9 cellular contexts compared by ENCODE assay signal in genomic region chr1:43933386-43934278, GRCh38. TPM values are rescaled to one million over a fixed set of nuclear protein-coding genes. Genes with fewer than 3 reads are reported as not detected.
A peak's percentile ranks its signal among the peaks of the same experiment; 100 is the strongest.
DNase-seq lines count a peak whose midpoint lies in the region; ATAC-seq, FAIRE-seq and TF ChIP-seq lines count a peak whose summit lies in the region.
"Had no signal": no experiment of that assay in that cellular context is flagged by ENCODE, and none has a peak within 500 bp of the region (broad histone marks: within the 10 kb centered on the region; RNA-seq: fewer than 3 reads in every experiment).

A gene with protein sequence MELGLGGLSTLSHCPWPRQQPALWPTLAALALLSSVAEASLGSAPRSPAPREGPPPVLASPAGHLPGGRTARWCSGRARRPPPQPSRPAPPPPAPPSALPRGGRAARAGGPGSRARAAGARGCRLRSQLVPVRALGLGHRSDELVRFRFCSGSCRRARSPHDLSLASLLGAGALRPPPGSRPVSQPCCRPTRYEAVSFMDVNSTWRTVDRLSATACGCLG (plus strand): TSS chr1:43933801. CDS start chr1:43935657, 1,856 bp downstream.

- 44% methylated on average over 48 of the region's 48 CpGs for WGBS in GM12878 (ENCODE audit: insufficient coverage, insufficient replicate concordance, low lambda C conversion rate, missing lambda C conversion rate)
- WGBS in tibial nerve, 2 donors: 9 to 10% methylated on average over 32 to 40 of the region's 48 CpGs

- CTCF ChIA-PET in GM12878 (lab: Yijun Ruan, JAX): interaction anchor here (0.7 to 19.3 kb wide), 62 partner anchors 10 to 881 kb away, joined by 3 to 1117 read pairs (median 7); partner anchors contain the start of genes IPO13, KDM4A and ST3GAL3

- ATAC-seq in GM12878 (no peak), left colon (peak; percentile 41), HG03175 (IDR thresholded peaks at IDR 0.05; ENCODE audit: unreplicated experiment) (no peak), GM18868 (IDR thresholded peaks at IDR 0.05; ENCODE audit: unreplicated experiment) (no peak)

- TF ChIP-seq POLR2A in GM12878 (IDR thresholded peaks at IDR 0.05; ENCODE audit: low read depth, low read length) (no peak), tibial nerve (IDR thresholded peaks at IDR 0.05) (no peak)

- H3K36me3 ChIP-seq in GM12878 (ENCODE audit: control insufficient read depth in 2 of 2, insufficient read depth in 2 of 2, low read length in 1 of 2): no peaks in the 10 kb centered on the region
- H3K36me3 ChIP-seq in tibial nerve: peaks cover 0 to 22% (median 0%) of the 10 kb centered on the region in 3 donors

- peak within 1 kb of the TSS; percentile 67 for H3K4me2 ChIP-seq in GM12878 (ENCODE audit: control insufficient read depth, insufficient read depth)

- no peaks in the 10 kb centered on the region for H3K79me2 ChIP-seq in GM12878 (ENCODE audit: control insufficient read depth, insufficient read depth, low read length)

- TF ChIP-seq EP300 in GM12878 (IDR thresholded peaks at IDR 0.05; ENCODE audit: borderline replicate concordance in 1 of 2, control insufficient read depth in 1 of 2, low read depth in 2 of 2, low read length in 2 of 2) (no peak), tibial nerve (IDR thresholded peaks at IDR 0.05) (no peak)

- no peak for FAIRE-seq in GM12878 (lab: Jason Lieb, UNC)

- H3K4me3 ChIP-seq in AG09309 (ENCODE audit: control insufficient read depth, low read depth, low read length) (peak within 1 kb of the TSS; percentile 43), GM12878 (peak within 1 kb of the TSS; percentile 60), tibial nerve (peak within 1 kb of the TSS; percentile 22 to 45 (median 39))

- H3K27me3 ChIP-seq in GM12878 (replicated peaks in 1 of 2; ENCODE audit: control insufficient read depth in 2 of 2, insufficient read depth in 2 of 2, low read length in 1 of 2): no peaks in the 10 kb centered on the region
- peaks cover 0 to 25% of the 10 kb centered on the region in 2 donors for H3K27me3 ChIP-seq in tibial nerve

- TF ChIP-seq RAD21 in GM12878 (IDR thresholded peaks at IDR 0.05; ENCODE audit: insufficient read depth, low read depth, low read length): no peak

- DNase-seq in AG09309 (ENCODE audit: low read depth): no peak
- peak; percentile 66 for DNase-seq in M059J (ENCODE audit: low read depth)
- no peak for DNase-seq in GM12878 (ENCODE audit: low read depth, low spot score)
- DNase-seq in left colon: peak in 1 of 2 donors; percentile 56
- DNase-seq in tibial nerve (ENCODE audit: low spot score in 2 of 2): no peak
- no peak for DNase-seq in superior temporal gyrus (ENCODE audit: extremely low spot score)

- peaks cover 11% of the 10 kb centered on the region for H3K4me1 ChIP-seq in GM12878 (ENCODE audit: control insufficient read depth, insufficient read depth, low read length)
- H3K4me1 ChIP-seq in tibial nerve: peaks cover 0 to 36% (median 21%) of the 10 kb centered on the region in 4 donors

- BruUV-seq in GM12878 (replicated peaks; lab: Mats Ljungman, UMichigan): no TSS peak

- H3K27ac ChIP-seq in GM12878 (ENCODE audit: control insufficient read depth, insufficient read depth) (no peak within 1 kb of the TSS), tibial nerve (peak within 1 kb of the TSS in 1 of 4 donors; percentile 37)

- H3K9ac ChIP-seq in GM12878 (ENCODE audit: control insufficient read depth, insufficient read depth, low read length): peak within 1 kb of the TSS; percentile 17; the same call in 1 of the 2 replicates

- intact Hi-C loops in GM12878 (cut with micrococcal nuclease; ENCODE audit: unreplicated experiment): loop anchor here (1.0 to 5.0 kb wide), 3 partner anchors 96 to 405 kb away; no protein-coding TSS in a partner anchor
- intact Hi-C loops in left colon (cut with DNase I, micrococcal nuclease): loop anchor here (5.0 to 10.0 kb wide), 2 partner anchors 169 to 171 kb away; no protein-coding TSS in a partner anchor

- SMC1A ChIA-PET in GM12878 (lab: Charles Lee; ENCODE audit: uncharacterized antibody, unreplicated experiment): interaction anchor here (1.0 to 8.7 kb wide), 24 partner anchors 8 to 404 kb away, joined by 3 to 481 read pairs (median 5); partner anchors contain the start of gene IPO13

- H2AFZ ChIP-seq in GM12878 (ENCODE audit: control insufficient read depth, low read depth, low read length): peak within 1 kb of the TSS; percentile 58

- in situ Hi-C loops in GM12878 (cut with MboI): loop anchor here (5.0 kb wide), 1 partner anchor 171 kb away; no protein-coding TSS in a partner anchor

- H4K20me1 ChIP-seq in GM12878 (ENCODE audit: control insufficient read depth, insufficient read depth): no peaks in the 10 kb centered on the region

- RAD21 ChIA-PET in GM12878 (lab: Charles Lee; ENCODE audit: unreplicated experiment): interaction anchor here (0.5 to 13.3 kb wide), 26 partner anchors 10 to 707 kb away, joined by 3 to 587 read pairs (median 6); partner anchors contain the start of genes IPO13, KDM4A and PTPRF

- POLR2A ChIA-PET in GM12878 (lab: Charles Lee): interaction anchor here (1.0 to 1.9 kb wide), 3 partner anchors 12 to 170 kb away, joined by 4 to 24 read pairs (median 10); no protein-coding TSS in a partner anchor

- TF ChIP-seq CTCF in AG09309 (IDR thresholded peaks at IDR 0.05; ENCODE audit: control insufficient read depth, insufficient read depth, low read depth, low read length, missing control alignments): no peak
- TF ChIP-seq CTCF in GM12878 (IDR thresholded peaks at IDR 0.05 in 2 of 3, conservative IDR thresholded peaks at IDR 0.05 in 1 of 3; ENCODE audit: control insufficient read depth in 2 of 3, extremely low read depth in 1 of 3, insufficient read depth in 1 of 3, low read depth in 3 of 3, low read length in 3 of 3): no peak
- TF ChIP-seq CTCF in tibial nerve (IDR thresholded peaks at IDR 0.05): no peak

- no peaks in the 10 kb centered on the region for H3K9me3 ChIP-seq in GM12878 (replicated peaks; ENCODE audit: control insufficient read depth, insufficient read depth, low read length)
- H3K9me3 ChIP-seq in tibial nerve: no peaks in the 10 kb centered on the region

TF ChIP-seq in GM12878, 131 proteins besides CTCF, POLR2A, EP300 and RAD21 (continues in another document):
- TF ChIP-seq SIN3A (IDR thresholded peaks at IDR 0.05; ENCODE audit: low read depth, low read length): no peak
- no peak for TF ChIP-seq RUNX3 (IDR thresholded peaks at IDR 0.05; ENCODE audit: low read length)
- no peak for TF ChIP-seq NFYA (IDR thresholded peaks at IDR 0.05; ENCODE audit: borderline replicate concordance, low read depth, low read length)
- no peak for TF ChIP-seq SREBF2 (IDR thresholded peaks at IDR 0.05; ENCODE audit: low read length)
- no peak for TF ChIP-seq CHD1 (IDR thresholded peaks at IDR 0.05; ENCODE audit: low read depth, low read length)
- no peak for TF ChIP-seq SMAD5 (IDR thresholded peaks at IDR 0.05; ENCODE audit: low read depth)
- TF ChIP-seq ZNF274 (IDR thresholded peaks at IDR 0.05; ENCODE audit: insufficient read depth, insufficient read length): no peak
- no peak for TF ChIP-seq ZNF384 (IDR thresholded peaks at IDR 0.05; ENCODE audit: borderline replicate concordance, low read depth, low read length)
- no peak for TF ChIP-seq CEBPB (IDR thresholded peaks at IDR 0.05; ENCODE audit: borderline replicate concordance in 1 of 2, low read depth in 2 of 2, low read length in 2 of 2)
- TF ChIP-seq JUND (IDR thresholded peaks at IDR 0.05; ENCODE audit: low read depth, low read length): no peak
- no peak for TF ChIP-seq ATF3 (IDR thresholded peaks at IDR 0.05; ENCODE audit: borderline replicate concordance, extremely low read depth, low read depth, low read length)
- no peak for TF ChIP-seq KDM1A (IDR thresholded peaks at IDR 0.05; ENCODE audit: borderline replicate concordance)
- TF ChIP-seq SPI1 (IDR thresholded peaks at IDR 0.05; ENCODE audit: borderline replicate concordance, insufficient read depth, low read depth, low read length): no peak

RNA-seq across cellular contexts. Expression of the gene that starts here (rescaled TPM):
- total RNA-seq in M059J (2014; rRNA removed; shearing (Covaris generic)): 4.0 and 4.4 TPM in 2 replicates
- total RNA-seq in GM12878 (2013; cell fraction: nucleolus; rRNA removed): 0.73 TPM in 1 of 2 replicates, not detected in the other
- total RNA-seq in GM12878 (2014; rRNA removed) (0.98 and 2.1 TPM in 2 replicates), GM12878 (2014; rRNA removed; fragmentation: Illumina TruSeq; extraction: Trizol) (0.40 and 0.69 TPM in 2 replicates), GM12878 (2021) (1.8 and 2.9 TPM in 2 replicates), left colon (10 to 100 TPM in 1 of 2 donors, 1 to 10 TPM in 1; 5.3 to 11.1 TPM), tibial nerve (1 to 10 TPM in 1 of 4 donors, under 1 TPM in 1, not detected in 2; 0.66 to 1.4 TPM)
- polyA plus RNA-seq in GM12878 (2011; ENCODE audit: low read depth): not detected
- polyA plus RNA-seq in GM12878 (2011; rRNA removed) (0.11 TPM in 1 of 2 replicates, not detected in the other), GM12878 (2014; fragmentation: Illumina TruSeq; extraction: Trizol) (0.34 and 0.36 TPM in 2 replicates), GM12878 (2014; fragmentation: Nextera tagmentation; extraction: Ambion mirVana) (under 1 TPM; 0.06 to 0.16 TPM), GM12878 (2014; rRNA removed) (1.4 and 2.8 TPM in 2 replicates), GM12878 (2016; fragmentation: Nextera tagmentation; extraction: Ambion mirVana) (under 1 TPM in 1 of 2 experiments, not detected in 1; 0.21 TPM)
- 0.17 TPM in 1 of 2 replicates, not detected in the other for polyA plus RNA-seq in GM12878 (2011; cell fraction: cytosol; rRNA removed)
- 0.87 and 1.1 TPM in 2 replicates for polyA plus RNA-seq in GM12878 (2011; cell fraction: nucleus; rRNA removed)
- polyA plus RNA-seq in GM12878 (2012): 1.4 and 1.8 TPM in 2 replicates
- not detected in 2 replicates for polyA minus RNA-seq in GM12878 (2011; rRNA and poly(A)+ RNA removed)
- not detected in 2 replicates for polyA minus RNA-seq in GM12878 (2011; cell fraction: cytosol; rRNA and poly(A)+ RNA removed)
- polyA minus RNA-seq in GM12878 (2011; cell fraction: nucleus; rRNA and poly(A)+ RNA removed): 0.38 TPM in 1 of 2 replicates, not detected in the other
- total RNA-seq: dermis microvascular lymphatic vessel endothelial cell had no signal
